Comparison of ENCODE assay signal across 1 cellular context in the genomic region with DNA sequence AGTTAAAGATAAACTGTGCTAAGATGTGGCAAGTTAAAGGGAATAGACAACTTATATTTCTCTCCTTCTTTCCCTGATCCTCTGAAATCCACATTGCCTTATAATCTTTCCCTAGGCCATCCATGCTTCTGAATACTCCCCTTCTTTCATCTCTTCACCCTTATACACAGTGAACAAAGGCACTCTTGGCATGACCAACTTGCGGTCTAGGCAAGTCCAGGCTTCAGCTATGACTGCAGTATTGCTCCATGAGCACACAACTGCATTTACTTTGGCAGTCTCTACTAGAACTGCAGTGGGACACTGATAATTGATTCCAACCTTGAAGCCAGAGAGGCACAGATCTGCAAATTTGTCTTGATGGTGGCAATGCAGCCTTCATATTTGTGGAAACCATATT.
TF ChIP-seq lines count a peak whose summit lies in the region.

No MANE protein-coding gene starts in this region.

TF ChIP-seq in WTC11, 78 proteins besides CTCF, POLR2A, EP300 and RAD21 (continued from another document):
- TF ChIP-seq, protein P1, sequence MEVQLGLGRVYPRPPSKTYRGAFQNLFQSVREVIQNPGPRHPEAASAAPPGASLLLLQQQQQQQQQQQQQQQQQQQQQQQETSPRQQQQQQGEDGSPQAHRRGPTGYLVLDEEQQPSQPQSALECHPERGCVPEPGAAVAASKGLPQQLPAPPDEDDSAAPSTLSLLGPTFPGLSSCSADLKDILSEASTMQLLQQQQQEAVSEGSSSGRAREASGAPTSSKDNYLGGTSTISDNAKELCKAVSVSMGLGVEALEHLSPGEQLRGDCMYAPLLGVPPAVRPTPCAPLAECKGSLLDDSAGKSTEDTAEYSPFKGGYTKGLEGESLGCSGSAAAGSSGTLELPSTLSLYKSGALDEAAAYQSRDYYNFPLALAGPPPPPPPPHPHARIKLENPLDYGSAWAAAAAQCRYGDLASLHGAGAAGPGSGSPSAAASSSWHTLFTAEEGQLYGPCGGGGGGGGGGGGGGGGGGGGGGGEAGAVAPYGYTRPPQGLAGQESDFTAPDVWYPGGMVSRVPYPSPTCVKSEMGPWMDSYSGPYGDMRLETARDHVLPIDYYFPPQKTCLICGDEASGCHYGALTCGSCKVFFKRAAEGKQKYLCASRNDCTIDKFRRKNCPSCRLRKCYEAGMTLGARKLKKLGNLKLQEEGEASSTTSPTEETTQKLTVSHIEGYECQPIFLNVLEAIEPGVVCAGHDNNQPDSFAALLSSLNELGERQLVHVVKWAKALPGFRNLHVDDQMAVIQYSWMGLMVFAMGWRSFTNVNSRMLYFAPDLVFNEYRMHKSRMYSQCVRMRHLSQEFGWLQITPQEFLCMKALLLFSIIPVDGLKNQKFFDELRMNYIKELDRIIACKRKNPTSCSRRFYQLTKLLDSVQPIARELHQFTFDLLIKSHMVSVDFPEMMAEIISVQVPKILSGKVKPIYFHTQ (CRISPR knock-in tag; IDR thresholded peaks at IDR 0.05): no peak
- no peak for TF ChIP-seq ZBTB21 (CRISPR knock-in tag; IDR thresholded peaks at IDR 0.05; ENCODE audit: borderline replicate concordance)
- no peak for TF ChIP-seq EMX1 (CRISPR knock-in tag; IDR thresholded peaks at IDR 0.05)
- TF ChIP-seq, protein P2, sequence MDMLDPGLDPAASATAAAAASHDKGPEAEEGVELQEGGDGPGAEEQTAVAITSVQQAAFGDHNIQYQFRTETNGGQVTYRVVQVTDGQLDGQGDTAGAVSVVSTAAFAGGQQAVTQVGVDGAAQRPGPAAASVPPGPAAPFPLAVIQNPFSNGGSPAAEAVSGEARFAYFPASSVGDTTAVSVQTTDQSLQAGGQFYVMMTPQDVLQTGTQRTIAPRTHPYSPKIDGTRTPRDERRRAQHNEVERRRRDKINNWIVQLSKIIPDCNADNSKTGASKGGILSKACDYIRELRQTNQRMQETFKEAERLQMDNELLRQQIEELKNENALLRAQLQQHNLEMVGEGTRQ (CRISPR knock-in tag; IDR thresholded peaks at IDR 0.05): no peak
- TF ChIP-seq, protein P3, sequence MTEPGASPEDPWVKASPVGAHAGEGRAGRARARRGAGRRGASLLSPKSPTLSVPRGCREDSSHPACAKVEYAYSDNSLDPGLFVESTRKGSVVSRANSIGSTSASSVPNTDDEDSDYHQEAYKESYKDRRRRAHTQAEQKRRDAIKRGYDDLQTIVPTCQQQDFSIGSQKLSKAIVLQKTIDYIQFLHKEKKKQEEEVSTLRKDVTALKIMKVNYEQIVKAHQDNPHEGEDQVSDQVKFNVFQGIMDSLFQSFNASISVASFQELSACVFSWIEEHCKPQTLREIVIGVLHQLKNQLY (CRISPR knock-in tag; IDR thresholded peaks at IDR 0.05): no peak
- no peak for TF ChIP-seq CREB1 (CRISPR knock-in tag; IDR thresholded peaks at IDR 0.05)
- TF ChIP-seq JUN (CRISPR knock-in tag; IDR thresholded peaks at IDR 0.05): no peak
